21 cellular contexts compared by ENCODE assay signal in the genomic region with DNA sequence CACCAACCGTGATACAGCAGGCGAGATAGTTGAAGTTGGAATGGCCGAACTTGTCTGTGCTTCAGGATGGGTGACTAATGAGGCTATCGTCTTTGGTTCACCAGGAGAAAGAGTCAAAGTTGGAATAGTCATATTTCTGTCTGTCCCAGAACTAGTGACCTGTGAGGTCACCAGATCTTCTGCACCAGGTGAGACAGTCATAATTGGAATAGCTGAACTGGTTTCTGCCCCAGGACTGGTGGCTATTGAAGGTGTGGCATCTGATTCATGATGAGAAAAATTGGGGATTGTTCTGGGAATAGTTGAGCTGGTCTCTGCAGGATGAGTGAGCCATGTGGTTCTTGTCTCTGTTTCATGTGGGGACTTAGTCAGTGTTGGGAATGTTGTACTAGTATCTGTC.
DNase-seq lines count a peak whose midpoint lies in the region; ATAC-seq and TF ChIP-seq lines count a peak whose summit lies in the region.
"Had no signal": no experiment of that assay in that cellular context is flagged by ENCODE, and none has a peak within 500 bp of the region (broad histone marks: within the 10 kb centered on the region; RNA-seq: fewer than 3 reads in every experiment).

No MANE protein-coding gene starts in this region.

- H3K27me3 ChIP-seq in mammary epithelial cell (ENCODE audit: insufficient read depth, low read length) (no peaks in the 10 kb centered on the region), trophoblast cell (ENCODE audit: insufficient read depth, low read length) (no peaks in the 10 kb centered on the region)

- no peaks in the 10 kb centered on the region for H3K79me1 ChIP-seq in trophoblast cell (ENCODE audit: low read length)

- dilution Hi-C loops in mammary epithelial cell (cut with HindIII; ENCODE audit: low sequenced_read_pairs), result no loop called here

- peaks cover 63% of the 10 kb centered on the region for H3K9me3 Mint-ChIP-seq in MCF 10A (ENCODE audit: unreplicated experiment)
- H3K9me3 Mint-ChIP-seq: CD8-positive, alpha-beta T cell had no signal

- ATAC-seq in GM21515 (IDR thresholded peaks at IDR 0.05; ENCODE audit: unreplicated experiment), result no peak
- no peak for ATAC-seq in GM19328 (IDR thresholded peaks at IDR 0.05; ENCODE audit: unreplicated experiment)
- ATAC-seq: CD8-positive, alpha-beta T cell; GM12878 had no signal

- WGBS in mammary epithelial cell (ENCODE audit: low coverage, missing lambda C conversion rate), result 44% methylated on average over 4 of the region's 4 CpGs
- WGBS in trophoblast cell (ENCODE audit: extremely low coverage, insufficient coverage, insufficient read length), result no CpG with 5 or more reads among the region's 4 CpGs

- no peak for TF ChIP-seq CTCF in mammary epithelial cell (conservative IDR thresholded peaks at IDR 0.05 in 1 of 2, IDR thresholded peaks at IDR 0.05 in 1 of 2; ENCODE audit: extremely low read depth in 1 of 2, insufficient read depth in 1 of 2, low read depth in 1 of 2, low read length in 2 of 2)
- no peak for TF ChIP-seq CTCF in MCF 10A (IDR thresholded peaks at IDR 0.05; ENCODE audit: unreplicated experiment)

- H2BK120ac ChIP-seq in trophoblast cell (ENCODE audit: insufficient read depth, low read length, poor library complexity), result no peak overlapping the region

- H3K79me2 ChIP-seq in mammary epithelial cell (ENCODE audit: insufficient read depth, low read length) (no peaks in the 10 kb centered on the region), trophoblast cell (ENCODE audit: control insufficient read depth, insufficient read depth, low read length, poor library complexity) (no peaks in the 10 kb centered on the region)

- H2BK12ac ChIP-seq in trophoblast cell (ENCODE audit: low read length), result no peak overlapping the region

- H3K23ac ChIP-seq in trophoblast cell (ENCODE audit: low read length), result no peak overlapping the region

- in situ Hi-C loops in mammary epithelial cell (cut with MboI; ENCODE audit: low sequenced_read_pairs in 2 of 2), result no loop called here

- no peak overlapping the region for H3K4me3 ChIP-seq in mammary epithelial cell (replicated peaks in 1 of 3; ENCODE audit: insufficient read depth in 1 of 3, low read depth in 2 of 3, low read length in 3 of 3)
- H3K4me3 ChIP-seq in trophoblast cell (ENCODE audit: low read depth, low read length), result no peak overlapping the region
- H3K4me3 ChIP-seq: BLaER1, GM12878, GM23248 had no signal

- no peak overlapping the region for H4K12ac ChIP-seq in trophoblast cell (ENCODE audit: low read depth, low read length)

- H3K27ac ChIP-seq in mammary epithelial cell (ENCODE audit: insufficient read depth, low read depth, low read length) (no peak overlapping the region), trophoblast cell (ENCODE audit: low read depth, low read length) (no peak overlapping the region)
- H3K27ac ChIP-seq: 22Rv1, BLaER1, C4-2B, GM23248 had no signal

- no peaks in the 10 kb centered on the region for H4K20me1 ChIP-seq in mammary epithelial cell (ENCODE audit: insufficient read depth, low read length)
- H4K20me1 ChIP-seq: BLaER1 had no signal

- BruUV-seq in mammary epithelial cell (replicated peaks; lab: Mats Ljungman, UMichigan), result no TSS peak
- no TSS peak for BruUV-seq in MCF 10A (replicated peaks; lab: Mats Ljungman, UMichigan)

- no peaks in the 10 kb centered on the region for H3K4me1 Mint-ChIP-seq in MCF 10A (ENCODE audit: insufficient read depth, unreplicated experiment)
- H3K4me1 Mint-ChIP-seq: B cell; CD4-positive, CD25-positive, alpha-beta regulatory T cell had no signal

- H2AK5ac ChIP-seq in trophoblast cell (ENCODE audit: low read length), result no peak overlapping the region

- no peak overlapping the region for H3K27ac Mint-ChIP-seq in MCF 10A (ENCODE audit: low read depth, unreplicated experiment)
- H3K27ac Mint-ChIP-seq: B cell; CD8-positive, alpha-beta T cell had no signal

- H3K36me3 ChIP-seq in mammary epithelial cell (ENCODE audit: insufficient read depth, low read length), result no peaks in the 10 kb centered on the region
- no peaks in the 10 kb centered on the region for H3K36me3 ChIP-seq in trophoblast cell (ENCODE audit: control insufficient read depth in 1 of 2, insufficient read depth in 2 of 2, low read length in 2 of 2)
- H3K36me3 ChIP-seq: BLaER1 had no signal

- H3K4ac ChIP-seq in trophoblast cell (ENCODE audit: low read depth, low read length), result no peak overlapping the region

- H3K14ac ChIP-seq in trophoblast cell (ENCODE audit: low read length), result no peak overlapping the region

- H3K27me3 Mint-ChIP-seq in MCF 10A (ENCODE audit: insufficient read depth, unreplicated experiment), result no peaks in the 10 kb centered on the region
- H3K27me3 Mint-ChIP-seq: CD4-positive, CD25-positive, alpha-beta regulatory T cell had no signal

- intact Hi-C loops in mammary epithelial cell (cut with micrococcal nuclease) (no loop called here), MCF 10A (cut with micrococcal nuclease) (no loop called here)

- no peaks in the 10 kb centered on the region for H3K4me1 ChIP-seq in mammary epithelial cell (ENCODE audit: insufficient read depth, low read length)
- H3K4me1 ChIP-seq in trophoblast cell (ENCODE audit: control insufficient read depth in 1 of 2, insufficient read depth in 2 of 2, low read length in 2 of 2), result no peaks in the 10 kb centered on the region
- H3K4me1 ChIP-seq: Caco-2 had no signal

- H3K18ac ChIP-seq in trophoblast cell (ENCODE audit: low read length), result no peak overlapping the region

- POLR2A ChIA-PET in MCF 10A (lab: Yijun Ruan, JAX), result no interaction called here

- H2AFZ ChIP-seq in mammary epithelial cell (ENCODE audit: low read depth, low read length) (no peak overlapping the region), trophoblast cell (ENCODE audit: insufficient read depth, low read length, poor library complexity) (no peak overlapping the region)
- H2AFZ ChIP-seq: GM23248 had no signal

- CTCF ChIA-PET in mammary epithelial cell (lab: Charles Lee; ENCODE audit: low non-redundant PET) (no interaction called here), MCF 10A (lab: Yijun Ruan, JAX) (interaction anchor here (0.7 kb wide), 1 partner anchor 271 kb away, joined by 4 read pairs; no protein-coding TSS in a partner anchor)

- no peak overlapping the region for H3K4me3 Mint-ChIP-seq in MCF 10A (ENCODE audit: unreplicated experiment)
- H3K4me3 Mint-ChIP-seq: B cell; CD4-positive, CD25-positive, alpha-beta regulatory T cell; CD8-positive, alpha-beta T cell had no signal

- H2BK5ac ChIP-seq in trophoblast cell (ENCODE audit: low read depth, low read length, poor library complexity), result no peak overlapping the region

- H4K91ac ChIP-seq in trophoblast cell (ENCODE audit: low read depth, low read length), result no peak overlapping the region

- no peak overlapping the region for H4K8ac ChIP-seq in trophoblast cell (ENCODE audit: low read depth, low read length)

- H3K9ac ChIP-seq in mammary epithelial cell (ENCODE audit: insufficient read depth, low read length) (no peak overlapping the region), trophoblast cell (ENCODE audit: low read length) (no peak overlapping the region)
- H3K9ac ChIP-seq: BLaER1, GM23248 had no signal

- peak; percentile 4 for DNase-seq in mammary epithelial cell
- no peak for DNase-seq in MCF 10A (ENCODE audit: unreplicated experiment)
- peak; percentile 30 for DNase-seq in SW480 (ENCODE audit: low spot score)
- peak; percentile 29 to 53 for DNase-seq in trophoblast cell
- DNase-seq: Caco-2; CD4-positive, CD25-positive, alpha-beta regulatory T cell; CD8-positive, alpha-beta T cell; DMS 273 treated with DMSO at 0.1 percent for 48 hours; DMS79; EL; GDM1; GM23248; H7; HCEC 1CT had no signal

- H3K4me2 ChIP-seq in mammary epithelial cell (ENCODE audit: insufficient read depth, low read depth, low read length), result no peak overlapping the region
- H3K4me2 ChIP-seq in trophoblast cell (ENCODE audit: low read length), result no peak overlapping the region
- H3K4me2 ChIP-seq: BLaER1 had no signal

- H3K9me3 ChIP-seq in mammary epithelial cell (replicated peaks; ENCODE audit: insufficient read depth, low read length) (peaks cover 21% of the 10 kb centered on the region), trophoblast cell (ENCODE audit: insufficient read depth, low read depth, low read length) (peaks cover 35% of the 10 kb centered on the region)
- H3K9me3 ChIP-seq: BLaER1 had no signal

- H3K36me3 Mint-ChIP-seq in MCF 10A (ENCODE audit: insufficient read depth, unreplicated experiment), result peaks cover 4% of the 10 kb centered on the region
- H3K36me3 Mint-ChIP-seq: CD4-positive, CD25-positive, alpha-beta regulatory T cell; CD8-positive, alpha-beta T cell had no signal
